In the genomic region with DNA sequence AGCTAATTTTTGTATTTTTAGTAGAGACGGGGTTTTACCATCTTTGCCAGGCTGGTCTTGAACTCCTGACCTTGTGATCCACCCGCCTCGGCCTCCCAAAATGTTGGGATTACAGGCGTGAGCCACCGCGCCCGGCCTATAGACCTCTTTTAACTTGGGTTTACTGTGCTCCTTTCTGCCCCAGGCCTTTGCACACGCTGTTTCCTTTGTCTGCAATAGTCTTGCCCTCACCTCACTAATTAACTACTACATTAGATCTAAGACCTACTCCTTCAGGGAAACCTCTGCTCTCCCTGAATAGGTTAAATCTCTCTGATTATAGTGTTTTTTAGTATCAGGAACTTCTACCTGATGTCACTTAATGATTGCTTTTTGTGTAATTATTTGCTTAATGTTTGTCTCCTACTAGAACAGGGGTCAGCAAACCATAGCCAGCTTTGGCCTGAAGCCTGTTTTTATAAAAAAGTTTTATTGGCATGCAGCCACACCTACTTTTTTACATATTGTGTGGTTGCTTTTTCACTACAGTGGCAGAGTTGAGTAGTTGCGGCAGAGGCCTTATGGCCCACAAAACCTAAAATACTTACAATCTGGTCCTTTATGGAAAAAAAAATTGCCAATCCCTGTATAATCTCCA, we compare ENCODE assay signal across 1 cellular context.
TF ChIP-seq lines count a peak whose summit lies in the region.

No MANE protein-coding gene starts in this region.

TF ChIP-seq in SK-N-SH treated with all-trans-retinoic acid at 6 μM for 48 hours, 23 proteins besides CTCF, POLR2A, EP300 and RAD21 (continued from another document):
- TF ChIP-seq OSR1 (CRISPR knock-in tag; IDR thresholded peaks at IDR 0.05) (no peak), ARNTL (CRISPR knock-in tag; IDR thresholded peaks at IDR 0.05; ENCODE audit: borderline replicate concordance, low read depth) (no peak)
